1 cellular context compared by ENCODE assay signal in the genomic region with DNA sequence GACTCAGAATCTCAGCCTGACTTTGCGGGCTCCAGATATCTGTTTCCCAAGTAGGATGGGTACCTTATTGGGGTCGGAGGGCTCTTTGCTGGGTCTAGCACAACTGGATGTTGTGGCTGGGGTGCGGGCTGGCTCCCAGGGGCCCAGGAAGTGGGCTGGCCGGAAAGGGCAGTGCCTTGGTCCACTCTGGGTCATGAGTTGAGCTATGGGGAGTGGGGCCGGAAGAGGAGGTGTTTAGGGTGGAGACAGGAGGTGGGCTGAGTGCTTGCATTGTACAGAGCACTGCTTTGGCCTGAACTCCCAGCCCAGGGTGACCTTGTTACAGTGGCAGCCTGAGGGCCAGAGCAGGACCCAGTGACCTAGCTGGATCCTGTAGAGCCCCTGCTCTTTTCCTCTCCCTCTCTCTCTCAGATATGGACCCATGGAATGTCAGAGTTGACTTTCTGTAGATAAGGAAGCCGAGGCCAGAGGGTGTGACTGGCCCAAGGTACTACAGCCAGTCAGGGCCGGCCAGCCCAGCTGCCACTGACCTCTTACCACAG.
TF ChIP-seq lines count a peak whose summit lies in the region.

No MANE protein-coding gene starts in this region.

TF ChIP-seq in IMR-90, 13 proteins besides CTCF, POLR2A, EP300 and RAD21:
- no peak for TF ChIP-seq NFE2L2 (IDR thresholded peaks at IDR 0.05; ENCODE audit: low read depth, low read length)
- TF ChIP-seq FOS (IDR thresholded peaks at IDR 0.05; ENCODE audit: low read depth, low read length): no peak
- TF ChIP-seq, protein P1, sequence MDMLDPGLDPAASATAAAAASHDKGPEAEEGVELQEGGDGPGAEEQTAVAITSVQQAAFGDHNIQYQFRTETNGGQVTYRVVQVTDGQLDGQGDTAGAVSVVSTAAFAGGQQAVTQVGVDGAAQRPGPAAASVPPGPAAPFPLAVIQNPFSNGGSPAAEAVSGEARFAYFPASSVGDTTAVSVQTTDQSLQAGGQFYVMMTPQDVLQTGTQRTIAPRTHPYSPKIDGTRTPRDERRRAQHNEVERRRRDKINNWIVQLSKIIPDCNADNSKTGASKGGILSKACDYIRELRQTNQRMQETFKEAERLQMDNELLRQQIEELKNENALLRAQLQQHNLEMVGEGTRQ (IDR thresholded peaks at IDR 0.05; ENCODE audit: low read depth, low read length): no peak
- no peak for TF ChIP-seq MXI1 (IDR thresholded peaks at IDR 0.05; ENCODE audit: borderline replicate concordance, low read depth, low read length)
- TF ChIP-seq RCOR1 (IDR thresholded peaks at IDR 0.05; ENCODE audit: insufficient replicate concordance, low read length): no peak
- no peak for TF ChIP-seq SMC3 (IDR thresholded peaks at IDR 0.05; ENCODE audit: low read depth, low read length)
- no peak for TF ChIP-seq MAFK (IDR thresholded peaks at IDR 0.05; ENCODE audit: low read depth, low read length)
- no peak for TF ChIP-seq BHLHE40 (IDR thresholded peaks at IDR 0.05; ENCODE audit: low read depth, low read length)
- TF ChIP-seq, protein P2, sequence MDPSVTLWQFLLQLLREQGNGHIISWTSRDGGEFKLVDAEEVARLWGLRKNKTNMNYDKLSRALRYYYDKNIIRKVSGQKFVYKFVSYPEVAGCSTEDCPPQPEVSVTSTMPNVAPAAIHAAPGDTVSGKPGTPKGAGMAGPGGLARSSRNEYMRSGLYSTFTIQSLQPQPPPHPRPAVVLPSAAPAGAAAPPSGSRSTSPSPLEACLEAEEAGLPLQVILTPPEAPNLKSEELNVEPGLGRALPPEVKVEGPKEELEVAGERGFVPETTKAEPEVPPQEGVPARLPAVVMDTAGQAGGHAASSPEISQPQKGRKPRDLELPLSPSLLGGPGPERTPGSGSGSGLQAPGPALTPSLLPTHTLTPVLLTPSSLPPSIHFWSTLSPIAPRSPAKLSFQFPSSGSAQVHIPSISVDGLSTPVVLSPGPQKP (IDR thresholded peaks at IDR 0.05; ENCODE audit: borderline replicate concordance, low read depth, low read length): no peak
- TF ChIP-seq MAZ (IDR thresholded peaks at IDR 0.05; ENCODE audit: borderline replicate concordance, low read depth, low read length): no peak
- TF ChIP-seq RFX5 (IDR thresholded peaks at IDR 0.05; ENCODE audit: low read depth, low read length): no peak
- TF ChIP-seq CEBPB (IDR thresholded peaks at IDR 0.05; ENCODE audit: low read depth, low read length): no peak
- TF ChIP-seq CHD1 (IDR thresholded peaks at IDR 0.05; ENCODE audit: low read depth, low read length): no peak
